ENCODE assay signal across 17 cellular contexts in genomic region chr16:3087836-3088235, GRCh38. TPM values are rescaled to one million over a fixed set of nuclear protein-coding genes. Genes with fewer than 3 reads are reported as not detected.
DNase-seq lines count a peak whose midpoint lies in the region; ATAC-seq and TF ChIP-seq lines count a peak whose summit lies in the region.
"Had no signal": no experiment of that assay in that cellular context is flagged by ENCODE, and none has a peak within 500 bp of the region (broad histone marks: within the 10 kb centered on the region; RNA-seq: fewer than 3 reads in every experiment).

No MANE protein-coding gene starts in this region.

- no peak for TF ChIP-seq POLR2A in tibial nerve (IDR thresholded peaks at IDR 0.05)

- peak overlapping the region; percentile 36 for H3K4me3 Mint-ChIP-seq in central memory CD8-positive, alpha-beta T cell
- H3K4me3 Mint-ChIP-seq: stimulated activated naive CD8-positive, alpha-beta T cell treated with anti-CD3 and anti-CD28 coated beads, Interleukin-15, Interleukin-2, amounts not matched to agents 100 ng/mL and 50 ng/mL, for 24 hours had no signal

- H3K27me3 ChIP-seq in mucosa of stomach (ENCODE audit: control insufficient read depth, insufficient read depth, low read length) (peaks cover 6% of the 10 kb centered on the region), tibial nerve (peaks cover 0 to 20% of the 10 kb centered on the region in 2 donors)
- H3K27me3 ChIP-seq: cardiac muscle cell, hepatocyte had no signal

- H3K4me1 ChIP-seq in mucosa of stomach (ENCODE audit: control insufficient read depth, insufficient read depth, low read length): peaks cover 9% of the 10 kb centered on the region
- H3K4me1 ChIP-seq in tibial nerve: peaks cover 0 to 10% (median 0%) of the 10 kb centered on the region in 4 donors

- peak overlapping the region; percentile 41 for H3K27ac Mint-ChIP-seq in central memory CD8-positive, alpha-beta T cell (ENCODE audit: low read depth)
- H3K27ac Mint-ChIP-seq: stimulated activated naive CD8-positive, alpha-beta T cell treated with anti-CD3 and anti-CD28 coated beads, Interleukin-15, Interleukin-2, amounts not matched to agents 100 ng/mL and 50 ng/mL, for 24 hours had no signal

- 31 to 36% methylated on average over 6 of the region's 6 CpGs for WGBS in tibial nerve, 2 donors

- H3K36me3 ChIP-seq in mucosa of stomach (ENCODE audit: control insufficient read depth, insufficient read depth, low read length) (no peaks in the 10 kb centered on the region), tibial nerve (no peaks in the 10 kb centered on the region)
- H3K36me3 ChIP-seq: cardiac muscle cell had no signal

- no peak for ATAC-seq in central memory CD8-positive, alpha-beta T cell (replicated peaks; ENCODE audit: extremely low read depth, poor library complexity, severe bottlenecking)
- no peak for ATAC-seq in SK-N-SH treated with all-trans-retinoic acid at 6 μM for 48 hours
- ATAC-seq in HG03378 (IDR thresholded peaks at IDR 0.05; ENCODE audit: unreplicated experiment): no peak

- no peaks in the 10 kb centered on the region for H3K27me3 Mint-ChIP-seq in central memory CD8-positive, alpha-beta T cell
- H3K27me3 Mint-ChIP-seq: stimulated activated naive CD8-positive, alpha-beta T cell treated with anti-CD3 and anti-CD28 coated beads, Interleukin-15, Interleukin-2, amounts not matched to agents 100 ng/mL and 50 ng/mL, for 24 hours had no signal

- H3K27ac ChIP-seq in tibial nerve: no peak overlapping the region
- H3K27ac ChIP-seq: cardiac muscle cell, epithelial cell of prostate, hepatocyte had no signal

- H3K36me3 Mint-ChIP-seq in central memory CD8-positive, alpha-beta T cell (ENCODE audit: insufficient read depth): no peaks in the 10 kb centered on the region

- H3K9me3 Mint-ChIP-seq in central memory CD8-positive, alpha-beta T cell: no peaks in the 10 kb centered on the region
- H3K9me3 Mint-ChIP-seq: stimulated activated naive CD8-positive, alpha-beta T cell treated with anti-CD3 and anti-CD28 coated beads, Interleukin-15, Interleukin-2, amounts not matched to agents 100 ng/mL and 50 ng/mL, for 24 hours had no signal

- DNase-seq in AG20443 (ENCODE audit: low spot score) (peak; percentile 11), GM03348 (ENCODE audit: low spot score) (peak; percentile 4), tibial nerve (ENCODE audit: low spot score in 2 of 2) (no peak), NCI-H1417 treated with DMSO at 0.1 percent for 48 hours (lab: John Stamatoyannopoulos, UW) (no peak)
- DNase-seq in central memory CD8-positive, alpha-beta T cell (ENCODE audit: low spot score in 2 of 2): no peak
- DNase-seq: C1 segment of cervical spinal cord; NCI-H1694; NCI-H82; SHP77; stimulated activated CD4-positive, alpha-beta T cell treated with anti-CD3 and anti-CD28 coated beads, Interleukin-4, amount 100 ng/mL, for 4 hours had no signal

- H3K9ac ChIP-seq in mucosa of stomach (ENCODE audit: low read length): peak overlapping the region; percentile 22

- TF ChIP-seq EP300 in tibial nerve (IDR thresholded peaks at IDR 0.05): no peak

- H3K4me1 Mint-ChIP-seq in central memory CD8-positive, alpha-beta T cell: peaks cover 33% of the 10 kb centered on the region

- H3K4me3 ChIP-seq in mucosa of stomach (ENCODE audit: low read length) (no peak overlapping the region), tibial nerve (no peak overlapping the region)
- H3K4me3 ChIP-seq: cardiac muscle cell, hepatocyte had no signal

- TF ChIP-seq CTCF in tibial nerve (IDR thresholded peaks at IDR 0.05): no peak

- H3K9me3 ChIP-seq in mucosa of stomach (ENCODE audit: control insufficient read depth, low read length) (no peaks in the 10 kb centered on the region), tibial nerve (no peaks in the 10 kb centered on the region)

TF ChIP-seq in SK-N-SH treated with all-trans-retinoic acid at 6 μM for 48 hours, 23 proteins besides CTCF, POLR2A, EP300 and RAD21:
- no peak for TF ChIP-seq TOX (CRISPR knock-in tag; IDR thresholded peaks at IDR 0.05; ENCODE audit: borderline replicate concordance)
- TF ChIP-seq ZNF565 (CRISPR knock-in tag; conservative IDR thresholded peaks at IDR 0.05; ENCODE audit: low read depth): no peak
- TF ChIP-seq GLIS3 (CRISPR knock-in tag; IDR thresholded peaks at IDR 0.05): no peak
- no peak for TF ChIP-seq ISL1 (CRISPR knock-in tag; IDR thresholded peaks at IDR 0.05)
- no peak for TF ChIP-seq ZFP30 (CRISPR knock-in tag; IDR thresholded peaks at IDR 0.05)
- TF ChIP-seq PATZ1 (CRISPR knock-in tag; IDR thresholded peaks at IDR 0.05; ENCODE audit: borderline replicate concordance): no peak

RNA-seq across cellular contexts. Expression of gene ZSCAN10, which starts 11.3 kb away (rescaled TPM):
- not detected for total RNA-seq in tibial nerve
- total RNA-seq: hepatocyte had no signal

RNA-seq across cellular contexts. Expression of gene IL32, which starts 22.4 kb away (rescaled TPM):
- 10 to 100 TPM in 3 of 4 donors, 1 to 10 TPM in 1; 4.2 to 32.9 (median 21.7) TPM for total RNA-seq in tibial nerve

RNA-seq across cellular contexts. Expression of gene ZNF205, which starts 24.6 kb away (rescaled TPM):
- 10 to 100 TPM; 19.4 to 29.2 (median 21.5) TPM for total RNA-seq in tibial nerve

RNA-seq across cellular contexts. Expression of gene MMP25, which starts 41.5 kb away (rescaled TPM):
- under 1 TPM in 2 of 4 donors, not detected in 2; under 0.01 to 0.42 TPM for total RNA-seq in tibial nerve
- total RNA-seq: hepatocyte had no signal

RNA-seq across cellular contexts. Expression of gene ZNF213, which starts 47.0 kb away (rescaled TPM):
- 10 to 100 TPM in 1 of 4 donors, 1 to 10 TPM in 3; 7.7 to 17.1 (median 8.9) TPM for total RNA-seq in tibial nerve

Comparison
In these comparisons a context has a peak if more than half of its experiments do, and no peak if none do; other contexts are left out.
1. DNase-seq: peak in AG20443 (single experiment) and GM03348 (single experiment); none in central memory CD8-positive, alpha-beta T cell (0 of 2), tibial nerve (0 of 2) and NCI-H1417 treated with DMSO at 0.1 percent for 48 hours (single experiment).